Comparison of ENCODE assay signal across 1 cellular context in the genomic region with DNA sequence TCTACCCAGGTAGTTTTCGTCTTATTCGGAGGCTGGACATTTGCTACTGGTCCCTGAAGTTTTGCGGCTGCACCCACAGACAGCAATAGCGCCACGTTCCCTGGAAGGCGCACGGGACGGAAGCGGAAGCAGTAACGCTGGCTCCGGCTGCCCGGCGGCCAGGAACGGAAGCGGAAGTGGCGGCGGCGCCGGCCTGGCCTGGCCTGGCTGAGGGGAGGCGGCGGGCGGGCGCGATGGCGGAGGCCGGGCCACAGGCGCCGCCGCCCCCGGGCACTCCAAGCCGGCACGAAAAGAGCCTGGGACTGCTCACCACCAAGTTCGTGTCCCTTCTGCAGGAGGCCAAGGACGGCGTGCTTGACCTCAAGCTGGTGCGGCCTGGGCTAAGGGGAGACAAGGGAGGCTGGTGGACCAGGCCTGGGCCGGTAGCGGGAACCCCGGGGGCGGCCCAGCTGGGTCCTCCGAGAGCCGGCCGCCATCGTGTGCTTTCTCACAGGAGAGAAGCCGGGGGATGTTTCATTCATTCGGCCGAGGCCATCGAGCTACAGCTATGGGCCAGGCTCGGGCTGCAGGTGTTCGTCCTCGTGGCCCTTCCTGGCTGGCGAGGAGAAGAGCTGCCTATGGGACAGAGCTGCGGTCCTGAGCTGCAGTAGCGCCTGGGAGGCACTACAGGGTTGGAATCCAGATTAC.
TF ChIP-seq lines count a peak whose summit lies in the region.

A gene with protein sequence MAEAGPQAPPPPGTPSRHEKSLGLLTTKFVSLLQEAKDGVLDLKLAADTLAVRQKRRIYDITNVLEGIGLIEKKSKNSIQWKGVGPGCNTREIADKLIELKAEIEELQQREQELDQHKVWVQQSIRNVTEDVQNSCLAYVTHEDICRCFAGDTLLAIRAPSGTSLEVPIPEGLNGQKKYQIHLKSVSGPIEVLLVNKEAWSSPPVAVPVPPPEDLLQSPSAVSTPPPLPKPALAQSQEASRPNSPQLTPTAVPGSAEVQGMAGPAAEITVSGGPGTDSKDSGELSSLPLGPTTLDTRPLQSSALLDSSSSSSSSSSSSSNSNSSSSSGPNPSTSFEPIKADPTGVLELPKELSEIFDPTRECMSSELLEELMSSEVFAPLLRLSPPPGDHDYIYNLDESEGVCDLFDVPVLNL (plus strand): TSS at position 161 of the 687 bp plus-strand sequence. CDS start 73 bp downstream, at position 234.

TF ChIP-seq in K562, 482 proteins besides CTCF, POLR2A, EP300 and RAD21 (continued from another document and continues in another):
- TF ChIP-seq, protein P1, sequence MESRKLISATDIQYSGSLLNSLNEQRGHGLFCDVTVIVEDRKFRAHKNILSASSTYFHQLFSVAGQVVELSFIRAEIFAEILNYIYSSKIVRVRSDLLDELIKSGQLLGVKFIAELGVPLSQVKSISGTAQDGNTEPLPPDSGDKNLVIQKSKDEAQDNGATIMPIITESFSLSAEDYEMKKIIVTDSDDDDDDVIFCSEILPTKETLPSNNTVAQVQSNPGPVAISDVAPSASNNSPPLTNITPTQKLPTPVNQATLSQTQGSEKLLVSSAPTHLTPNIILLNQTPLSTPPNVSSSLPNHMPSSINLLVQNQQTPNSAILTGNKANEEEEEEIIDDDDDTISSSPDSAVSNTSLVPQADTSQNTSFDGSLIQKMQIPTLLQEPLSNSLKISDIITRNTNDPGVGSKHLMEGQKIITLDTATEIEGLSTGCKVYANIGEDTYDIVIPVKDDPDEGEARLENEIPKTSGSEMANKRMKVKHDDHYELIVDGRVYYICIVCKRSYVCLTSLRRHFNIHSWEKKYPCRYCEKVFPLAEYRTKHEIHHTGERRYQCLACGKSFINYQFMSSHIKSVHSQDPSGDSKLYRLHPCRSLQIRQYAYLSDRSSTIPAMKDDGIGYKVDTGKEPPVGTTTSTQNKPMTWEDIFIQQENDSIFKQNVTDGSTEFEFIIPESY (CRISPR knock-in tag; IDR thresholded peaks at IDR 0.05): no peak
- TF ChIP-seq ZSCAN29 (IDR thresholded peaks at IDR 0.05): peak; percentile 13; the same call in 1 of the 2 replicates
- no peak for TF ChIP-seq ZNF274 (IDR thresholded peaks at IDR 0.05; ENCODE audit: borderline replicate concordance, low read depth, low read length)
- TF ChIP-seq, protein P2, sequence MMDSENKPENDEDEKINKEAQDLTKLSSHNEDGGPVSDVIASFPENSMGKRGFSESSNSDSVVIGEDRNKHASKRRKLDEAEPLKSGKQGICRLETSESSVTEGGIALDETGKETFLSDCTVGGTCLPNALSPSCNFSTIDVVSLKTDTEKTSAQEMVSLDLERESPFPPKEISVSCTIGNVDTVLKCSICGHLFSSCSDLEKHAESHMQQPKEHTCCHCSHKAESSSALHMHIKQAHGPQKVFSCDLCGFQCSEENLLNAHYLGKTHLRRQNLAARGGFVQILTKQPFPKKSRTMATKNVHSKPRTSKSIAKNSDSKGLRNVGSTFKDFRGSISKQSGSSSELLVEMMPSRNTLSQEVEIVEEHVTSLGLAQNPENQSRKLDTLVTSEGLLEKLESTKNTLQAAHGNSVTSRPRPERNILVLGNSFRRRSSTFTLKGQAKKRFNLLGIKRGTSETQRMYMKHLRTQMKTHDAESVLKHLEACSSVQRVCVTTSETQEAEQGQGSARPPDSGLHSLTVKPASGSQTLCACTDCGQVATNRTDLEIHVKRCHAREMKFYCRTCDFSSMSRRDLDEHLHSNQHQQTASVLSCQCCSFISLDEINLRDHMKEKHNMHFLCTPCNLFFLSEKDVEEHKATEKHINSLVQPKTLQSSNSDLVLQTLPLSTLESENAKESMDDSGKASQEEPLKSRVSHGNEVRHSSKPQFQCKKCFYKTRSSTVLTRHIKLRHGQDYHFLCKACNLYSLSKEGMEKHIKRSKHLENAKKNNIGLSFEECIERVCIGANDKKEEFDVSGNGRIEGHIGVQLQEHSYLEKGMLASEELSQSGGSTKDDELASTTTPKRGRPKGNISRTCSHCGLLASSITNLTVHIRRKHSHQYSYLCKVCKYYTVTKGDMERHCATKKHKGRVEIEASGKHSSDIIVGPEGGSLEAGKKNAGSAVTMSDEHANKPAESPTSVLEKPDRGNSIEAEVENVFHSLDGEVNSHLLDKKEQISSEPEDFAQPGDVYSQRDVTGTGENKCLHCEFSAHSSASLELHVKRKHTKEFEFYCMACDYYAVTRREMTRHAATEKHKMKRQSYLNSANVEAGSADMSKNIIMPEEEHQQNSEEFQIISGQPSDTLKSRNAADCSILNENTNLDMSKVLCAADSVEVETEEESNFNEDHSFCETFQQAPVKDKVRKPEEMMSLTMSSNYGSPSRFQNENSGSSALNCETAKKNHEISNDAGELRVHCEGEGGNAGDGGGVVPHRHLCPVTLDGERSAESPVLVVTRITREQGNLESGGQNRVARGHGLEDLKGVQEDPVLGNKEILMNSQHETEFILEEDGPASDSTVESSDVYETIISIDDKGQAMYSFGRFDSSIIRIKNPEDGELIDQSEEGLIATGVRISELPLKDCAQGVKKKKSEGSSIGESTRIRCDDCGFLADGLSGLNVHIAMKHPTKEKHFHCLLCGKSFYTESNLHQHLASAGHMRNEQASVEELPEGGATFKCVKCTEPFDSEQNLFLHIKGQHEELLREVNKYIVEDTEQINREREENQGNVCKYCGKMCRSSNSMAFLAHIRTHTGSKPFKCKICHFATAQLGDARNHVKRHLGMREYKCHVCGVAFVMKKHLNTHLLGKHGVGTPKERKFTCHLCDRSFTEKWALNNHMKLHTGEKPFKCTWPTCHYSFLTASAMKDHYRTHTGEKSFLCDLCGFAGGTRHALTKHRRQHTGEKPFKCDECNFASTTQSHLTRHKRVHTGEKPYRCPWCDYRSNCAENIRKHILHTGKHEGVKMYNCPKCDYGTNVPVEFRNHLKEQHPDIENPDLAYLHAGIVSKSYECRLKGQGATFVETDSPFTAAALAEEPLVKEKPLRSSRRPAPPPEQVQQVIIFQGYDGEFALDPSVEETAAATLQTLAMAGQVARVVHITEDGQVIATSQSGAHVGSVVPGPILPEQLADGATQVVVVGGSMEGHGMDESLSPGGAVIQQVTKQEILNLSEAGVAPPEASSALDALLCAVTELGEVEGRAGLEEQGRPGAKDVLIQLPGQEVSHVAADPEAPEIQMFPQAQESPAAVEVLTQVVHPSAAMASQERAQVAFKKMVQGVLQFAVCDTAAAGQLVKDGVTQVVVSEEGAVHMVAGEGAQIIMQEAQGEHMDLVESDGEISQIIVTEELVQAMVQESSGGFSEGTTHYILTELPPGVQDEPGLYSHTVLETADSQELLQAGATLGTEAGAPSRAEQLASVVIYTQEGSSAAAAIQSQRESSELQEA (IDR thresholded peaks at IDR 0.05; ENCODE audit: low read depth): no peak
- TF ChIP-seq, protein P3, sequence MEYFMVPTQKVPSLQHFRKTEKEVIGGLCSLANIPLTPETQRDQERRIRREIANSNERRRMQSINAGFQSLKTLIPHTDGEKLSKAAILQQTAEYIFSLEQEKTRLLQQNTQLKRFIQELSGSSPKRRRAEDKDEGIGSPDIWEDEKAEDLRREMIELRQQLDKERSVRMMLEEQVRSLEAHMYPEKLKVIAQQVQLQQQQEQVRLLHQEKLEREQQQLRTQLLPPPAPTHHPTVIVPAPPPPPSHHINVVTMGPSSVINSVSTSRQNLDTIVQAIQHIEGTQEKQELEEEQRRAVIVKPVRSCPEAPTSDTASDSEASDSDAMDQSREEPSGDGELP (CRISPR knock-in tag; IDR thresholded peaks at IDR 0.05; ENCODE audit: borderline replicate concordance): peak; percentile 80
- TF ChIP-seq, protein P4, sequence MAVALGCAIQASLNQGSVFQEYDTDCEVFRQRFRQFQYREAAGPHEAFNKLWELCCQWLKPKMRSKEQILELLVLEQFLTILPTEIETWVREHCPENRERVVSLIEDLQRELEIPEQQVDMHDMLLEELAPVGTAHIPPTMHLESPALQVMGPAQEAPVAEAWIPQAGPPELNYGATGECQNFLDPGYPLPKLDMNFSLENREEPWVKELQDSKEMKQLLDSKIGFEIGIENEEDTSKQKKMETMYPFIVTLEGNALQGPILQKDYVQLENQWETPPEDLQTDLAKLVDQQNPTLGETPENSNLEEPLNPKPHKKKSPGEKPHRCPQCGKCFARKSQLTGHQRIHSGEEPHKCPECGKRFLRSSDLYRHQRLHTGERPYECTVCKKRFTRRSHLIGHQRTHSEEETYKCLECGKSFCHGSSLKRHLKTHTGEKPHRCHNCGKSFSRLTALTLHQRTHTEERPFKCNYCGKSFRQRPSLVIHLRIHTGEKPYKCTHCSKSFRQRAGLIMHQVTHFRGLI (CRISPR knock-in tag; IDR thresholded peaks at IDR 0.05): no peak
- TF ChIP-seq, protein P5, sequence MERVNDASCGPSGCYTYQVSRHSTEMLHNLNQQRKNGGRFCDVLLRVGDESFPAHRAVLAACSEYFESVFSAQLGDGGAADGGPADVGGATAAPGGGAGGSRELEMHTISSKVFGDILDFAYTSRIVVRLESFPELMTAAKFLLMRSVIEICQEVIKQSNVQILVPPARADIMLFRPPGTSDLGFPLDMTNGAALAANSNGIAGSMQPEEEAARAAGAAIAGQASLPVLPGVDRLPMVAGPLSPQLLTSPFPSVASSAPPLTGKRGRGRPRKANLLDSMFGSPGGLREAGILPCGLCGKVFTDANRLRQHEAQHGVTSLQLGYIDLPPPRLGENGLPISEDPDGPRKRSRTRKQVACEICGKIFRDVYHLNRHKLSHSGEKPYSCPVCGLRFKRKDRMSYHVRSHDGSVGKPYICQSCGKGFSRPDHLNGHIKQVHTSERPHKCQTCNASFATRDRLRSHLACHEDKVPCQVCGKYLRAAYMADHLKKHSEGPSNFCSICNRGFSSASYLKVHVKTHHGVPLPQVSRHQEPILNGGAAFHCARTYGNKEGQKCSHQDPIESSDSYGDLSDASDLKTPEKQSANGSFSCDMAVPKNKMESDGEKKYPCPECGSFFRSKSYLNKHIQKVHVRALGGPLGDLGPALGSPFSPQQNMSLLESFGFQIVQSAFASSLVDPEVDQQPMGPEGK (CRISPR knock-in tag; IDR thresholded peaks at IDR 0.05; ENCODE audit: borderline replicate concordance): no peak
- TF ChIP-seq, protein P6, sequence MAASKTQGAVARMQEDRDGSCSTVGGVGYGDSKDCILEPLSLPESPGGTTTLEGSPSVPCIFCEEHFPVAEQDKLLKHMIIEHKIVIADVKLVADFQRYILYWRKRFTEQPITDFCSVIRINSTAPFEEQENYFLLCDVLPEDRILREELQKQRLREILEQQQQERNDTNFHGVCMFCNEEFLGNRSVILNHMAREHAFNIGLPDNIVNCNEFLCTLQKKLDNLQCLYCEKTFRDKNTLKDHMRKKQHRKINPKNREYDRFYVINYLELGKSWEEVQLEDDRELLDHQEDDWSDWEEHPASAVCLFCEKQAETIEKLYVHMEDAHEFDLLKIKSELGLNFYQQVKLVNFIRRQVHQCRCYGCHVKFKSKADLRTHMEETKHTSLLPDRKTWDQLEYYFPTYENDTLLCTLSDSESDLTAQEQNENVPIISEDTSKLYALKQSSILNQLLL (CRISPR knock-in tag; IDR thresholded peaks at IDR 0.05; ENCODE audit: borderline replicate concordance): no peak
- no peak for TF ChIP-seq HNRNPK (IDR thresholded peaks at IDR 0.05; ENCODE audit: low read depth, low read length, poor library complexity, severe bottlenecking)
- peak in 1 of 2 experiments; percentile 85; a peak in 2 of 4 replicates for TF ChIP-seq HDAC1 (IDR thresholded peaks at IDR 0.05)
- TF ChIP-seq ATF1 (CRISPR knock-in tag; IDR thresholded peaks at IDR 0.05): no peak
- TF ChIP-seq ATF1 (tag; IDR thresholded peaks at IDR 0.05): no peak
- no peak for TF ChIP-seq ZNF3 (CRISPR knock-in tag; IDR thresholded peaks at IDR 0.05)
- TF ChIP-seq LARP7 (IDR thresholded peaks at IDR 0.05): no peak
- no peak for TF ChIP-seq SP2 (IDR thresholded peaks at IDR 0.05; ENCODE audit: extremely low read depth, low read depth, low read length, poor library complexity, severe bottlenecking)
- peak; percentile 74 for TF ChIP-seq NR2C2 (CRISPR knock-in tag; IDR thresholded peaks at IDR 0.05)
- peak; percentile 84; the same call in 1 of the 2 replicates for TF ChIP-seq NR2C2 (tag; IDR thresholded peaks at IDR 0.05)
- TF ChIP-seq NFATC3 (IDR thresholded peaks at IDR 0.05): no peak
- no peak for TF ChIP-seq ZEB2 (IDR thresholded peaks at IDR 0.05)
- TF ChIP-seq SAFB2 (IDR thresholded peaks at IDR 0.05; ENCODE audit: borderline replicate concordance, low read depth, low read length, severe bottlenecking): no peak
- TF ChIP-seq ZNF589 (CRISPR knock-in tag; IDR thresholded peaks at IDR 0.05; ENCODE audit: low read depth): no peak
- no peak for TF ChIP-seq ZNF77 (CRISPR knock-in tag; IDR thresholded peaks at IDR 0.05)
- no peak for TF ChIP-seq KAT2B (IDR thresholded peaks at IDR 0.05; ENCODE audit: low read depth, low read length)
- TF ChIP-seq ILF3 (IDR thresholded peaks at IDR 0.05; ENCODE audit: borderline replicate concordance): no peak
- TF ChIP-seq KDM5B (IDR thresholded peaks at IDR 0.05; ENCODE audit: insufficient replicate concordance, low read depth, low read length): peak; percentile 68
- peak; percentile 67 for TF ChIP-seq JUND (IDR thresholded peaks at IDR 0.05; ENCODE audit: borderline replicate concordance, low read depth, low read length)
- TF ChIP-seq JUND (tag; IDR thresholded peaks at IDR 0.05; ENCODE audit: borderline replicate concordance, low read depth, low read length): peak; percentile 53; the same call in 1 of the 3 replicates
- no peak for TF ChIP-seq KHSRP (IDR thresholded peaks at IDR 0.05)
- TF ChIP-seq L3MBTL2 (IDR thresholded peaks at IDR 0.05): peak; percentile 40; the same call in 1 of the 2 replicates
- peak; percentile 53 for TF ChIP-seq TAF1 (IDR thresholded peaks at IDR 0.05; ENCODE audit: control insufficient read depth, extremely low read depth, insufficient read depth, low read length, severe bottlenecking)
- TF ChIP-seq, protein P7, sequence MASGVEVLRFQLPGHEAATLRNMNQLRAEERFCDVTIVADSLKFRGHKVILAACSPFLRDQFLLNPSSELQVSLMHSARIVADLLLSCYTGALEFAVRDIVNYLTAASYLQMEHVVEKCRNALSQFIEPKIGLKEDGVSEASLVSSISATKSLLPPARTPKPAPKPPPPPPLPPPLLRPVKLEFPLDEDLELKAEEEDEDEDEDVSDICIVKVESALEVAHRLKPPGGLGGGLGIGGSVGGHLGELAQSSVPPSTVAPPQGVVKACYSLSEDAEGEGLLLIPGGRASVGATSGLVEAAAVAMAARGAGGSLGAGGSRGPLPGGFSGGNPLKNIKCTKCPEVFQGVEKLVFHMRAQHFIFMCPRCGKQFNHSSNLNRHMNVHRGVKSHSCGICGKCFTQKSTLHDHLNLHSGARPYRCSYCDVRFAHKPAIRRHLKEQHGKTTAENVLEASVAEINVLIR (CRISPR knock-in tag; IDR thresholded peaks at IDR 0.05): no peak
- peak in 1 of 2 experiments; percentile 58; a peak in 3 of 4 replicates for TF ChIP-seq FOXK2 (conservative IDR thresholded peaks at IDR 0.05 in 1 of 2, IDR thresholded peaks at IDR 0.05 in 1 of 2; ENCODE audit: low read depth in 2 of 2)
- TF ChIP-seq ZNF561 (CRISPR knock-in tag; conservative IDR thresholded peaks at IDR 0.05): no peak
- no peak for TF ChIP-seq DNMT1 (IDR thresholded peaks at IDR 0.05)
- TF ChIP-seq, protein P8, sequence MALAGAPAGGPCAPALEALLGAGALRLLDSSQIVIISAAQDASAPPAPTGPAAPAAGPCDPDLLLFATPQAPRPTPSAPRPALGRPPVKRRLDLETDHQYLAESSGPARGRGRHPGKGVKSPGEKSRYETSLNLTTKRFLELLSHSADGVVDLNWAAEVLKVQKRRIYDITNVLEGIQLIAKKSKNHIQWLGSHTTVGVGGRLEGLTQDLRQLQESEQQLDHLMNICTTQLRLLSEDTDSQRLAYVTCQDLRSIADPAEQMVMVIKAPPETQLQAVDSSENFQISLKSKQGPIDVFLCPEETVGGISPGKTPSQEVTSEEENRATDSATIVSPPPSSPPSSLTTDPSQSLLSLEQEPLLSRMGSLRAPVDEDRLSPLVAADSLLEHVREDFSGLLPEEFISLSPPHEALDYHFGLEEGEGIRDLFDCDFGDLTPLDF (CRISPR knock-in tag; IDR thresholded peaks at IDR 0.05): no peak
- TF ChIP-seq MEF2A (IDR thresholded peaks at IDR 0.05; ENCODE audit: control insufficient read depth, low read depth, low read length): no peak
- TF ChIP-seq HDAC8 (tag; IDR thresholded peaks at IDR 0.05): no peak
- TF ChIP-seq HNRNPLL (IDR thresholded peaks at IDR 0.05; ENCODE audit: low read depth, low read length, poor library complexity, severe bottlenecking): peak; percentile 25
